ENCODE assay signal across 8 cellular contexts in genomic region chr1:226125097-226125630, GRCh38.
DNase-seq lines count a peak whose midpoint lies in the region; ATAC-seq and TF ChIP-seq lines count a peak whose summit lies in the region.

No MANE protein-coding gene starts in this region.

- POLR2A ChIA-PET in CD4-positive, alpha-beta memory T cell (lab: Charles Lee; ENCODE audit: partially characterized antibody): interaction anchor here (0.7 to 8.2 kb wide), 8 partner anchors 24 to 208 kb away, joined by 3 to 63 read pairs (median 5); partner anchors contain the start of genes H3-3A, LIN9 and SDE2

- WGBS in prostate gland: 2% methylated on average over 12 of the region's 12 CpGs
- 3 to 4% methylated on average over 12 of the region's 12 CpGs for WGBS in aorta, 2 donors

- H3K27ac ChIP-seq in CD4-positive, alpha-beta memory T cell (ENCODE audit: low read depth, low read length): no peak overlapping the region
- H3K27ac ChIP-seq in cardiac muscle cell: no peak overlapping the region
- H3K27ac ChIP-seq in prostate gland: peak overlapping the region in 1 of 2 donors; percentile 19
- no peak overlapping the region for H3K27ac ChIP-seq in aorta (ENCODE audit: low read depth in 1 of 2, low read length in 2 of 2)

- ATAC-seq in GM21717 (IDR thresholded peaks at IDR 0.05; ENCODE audit: unreplicated experiment): peak; percentile 16
- ATAC-seq in aorta (ENCODE audit: low FRiP score): peak; percentile 73

- H3K4me1 Mint-ChIP-seq in CD4-positive, alpha-beta memory T cell: peaks cover 23 to 49% (median 34%) of the 10 kb centered on the region in 4 donors
- peaks cover 22% of the 10 kb centered on the region for H3K4me1 Mint-ChIP-seq in activated naive CD8-positive, alpha-beta T cell (ENCODE audit: low read depth)

- H3K27ac Mint-ChIP-seq in CD4-positive, alpha-beta memory T cell: peak overlapping the region; percentile 54 to 96 (median 84)
- H3K27ac Mint-ChIP-seq in activated naive CD8-positive, alpha-beta T cell: peak overlapping the region; percentile 70

- H3K36me3 ChIP-seq in CD4-positive, alpha-beta memory T cell (ENCODE audit: insufficient read depth, low read length): no peaks in the 10 kb centered on the region
- H3K36me3 ChIP-seq in cardiac muscle cell (no peaks in the 10 kb centered on the region), prostate gland (no peaks in the 10 kb centered on the region), aorta (ENCODE audit: control insufficient read depth in 1 of 2, insufficient read depth in 2 of 2, low read length in 1 of 2) (no peaks in the 10 kb centered on the region)

- no peak for TF ChIP-seq POLR2A in prostate gland (IDR thresholded peaks at IDR 0.05)

- H3K4me3 Mint-ChIP-seq in CD4-positive, alpha-beta memory T cell: peak overlapping the region in 7 of 8 donors; percentile 20 to 64 (median 43)
- H3K4me3 Mint-ChIP-seq in activated naive CD8-positive, alpha-beta T cell: no peak overlapping the region

- CTCF ChIA-PET in CD4-positive, alpha-beta memory T cell (lab: Charles Lee; ENCODE audit: partially characterized antibody): interaction anchor here (0.5 to 7.0 kb wide), 56 partner anchors 8 to 680 kb away, joined by 3 to 207 read pairs (median 5); partner anchors contain the start of genes ACBD3, H3-3A and PARP1

- H3K4me3 ChIP-seq in CD4-positive, alpha-beta memory T cell (ENCODE audit: low read length in 2 of 2): no peak overlapping the region
- H3K4me3 ChIP-seq in cardiac muscle cell (no peak overlapping the region), prostate gland (no peak overlapping the region), aorta (ENCODE audit: low read length in 2 of 2) (no peak overlapping the region)

- peaks cover 0 to 4% of the 10 kb centered on the region in 2 donors for H3K36me3 Mint-ChIP-seq in CD4-positive, alpha-beta memory T cell
- no peaks in the 10 kb centered on the region for H3K36me3 Mint-ChIP-seq in activated naive CD8-positive, alpha-beta T cell

- peak; percentile 79 to 86 (median 80) for DNase-seq in CD4-positive, alpha-beta memory T cell
- peak; percentile 31 for DNase-seq in NCI-H1417 treated with DMSO at 0.1 percent for 48 hours (lab: John Stamatoyannopoulos, UW)
- DNase-seq in T follicular helper cell (ENCODE audit: low read depth): peak; percentile 78
- peak; percentile 84 to 89 for DNase-seq in cardiac muscle cell (ENCODE audit: low read depth in 1 of 2, low spot score in 1 of 2)
- peak; percentile 88 for DNase-seq in prostate gland (ENCODE audit: low spot score)
- DNase-seq in aorta: peak; percentile 88 to 96

- no peaks in the 10 kb centered on the region for H3K9me3 Mint-ChIP-seq in CD4-positive, alpha-beta memory T cell
- H3K9me3 Mint-ChIP-seq in activated naive CD8-positive, alpha-beta T cell (ENCODE audit: low read depth): no peaks in the 10 kb centered on the region

- H3K27me3 ChIP-seq in CD4-positive, alpha-beta memory T cell (ENCODE audit: insufficient read depth, low read length): no peaks in the 10 kb centered on the region
- H3K27me3 ChIP-seq in cardiac muscle cell: peaks cover 7% of the 10 kb centered on the region
- no peaks in the 10 kb centered on the region for H3K27me3 ChIP-seq in prostate gland (replicated peaks; ENCODE audit: insufficient read depth)
- no peaks in the 10 kb centered on the region for H3K27me3 ChIP-seq in aorta (ENCODE audit: control insufficient read depth in 1 of 2, insufficient read depth in 2 of 2, low read length in 1 of 2)

- TF ChIP-seq CTCF in cardiac muscle cell (IDR thresholded peaks at IDR 0.05; ENCODE audit: low read depth, low read length): peak; percentile 96
- TF ChIP-seq CTCF in prostate gland (IDR thresholded peaks at IDR 0.05): peak; percentile 87 to 98 (median 96)

- H3K9me3 ChIP-seq in CD4-positive, alpha-beta memory T cell (ENCODE audit: control insufficient read depth in 1 of 2, low read length in 2 of 2): no peaks in the 10 kb centered on the region
- no peaks in the 10 kb centered on the region for H3K9me3 ChIP-seq in cardiac muscle cell (ENCODE audit: low read depth)
- no peaks in the 10 kb centered on the region for H3K9me3 ChIP-seq in prostate gland
- no peaks in the 10 kb centered on the region for H3K9me3 ChIP-seq in aorta (ENCODE audit: control insufficient read depth, low read length)

- peaks cover 42% of the 10 kb centered on the region for H3K4me1 ChIP-seq in CD4-positive, alpha-beta memory T cell (ENCODE audit: insufficient read depth, low read length)
- H3K4me1 ChIP-seq in cardiac muscle cell (ENCODE audit: low read depth): peaks cover 10% of the 10 kb centered on the region
- no peaks in the 10 kb centered on the region for H3K4me1 ChIP-seq in prostate gland (replicated peaks)
- H3K4me1 ChIP-seq in aorta (ENCODE audit: control insufficient read depth in 1 of 2, insufficient read depth in 2 of 2, low read length in 2 of 2): no peaks in the 10 kb centered on the region

- intact Hi-C loops in CD4-positive, alpha-beta memory T cell (cut with micrococcal nuclease): loop anchor here (1.0 to 5.0 kb wide), 3 partner anchors 72 to 482 kb away; no protein-coding TSS in a partner anchor
- intact Hi-C loops in prostate gland (cut with DNase I) (loop anchor here (2.0 kb wide), 1 partner anchor 74 kb away; no protein-coding TSS in a partner anchor), aorta (cut with DNase I) (loop anchor here (1.0 to 2.0 kb wide), 2 partner anchors 72 kb away; no protein-coding TSS in a partner anchor)

- H3K27me3 Mint-ChIP-seq in CD4-positive, alpha-beta memory T cell: no peaks in the 10 kb centered on the region
- H3K27me3 Mint-ChIP-seq in activated naive CD8-positive, alpha-beta T cell: peaks cover 3% of the 10 kb centered on the region

Comparison
In these comparisons a context has a peak if more than half of its experiments do, and no peak if none do; other contexts are left out.
1. DNase-seq: peak in every context shown above with its lines; median percentile 92 in aorta; 88 in prostate gland; 86 in cardiac muscle cell; 80 in CD4-positive, alpha-beta memory T cell; 78 in T follicular helper cell; 31 in NCI-H1417 treated with DMSO at 0.1 percent for 48 hours.